Comparison of ENCODE assay signal across 1 cellular context in the genomic region with DNA sequence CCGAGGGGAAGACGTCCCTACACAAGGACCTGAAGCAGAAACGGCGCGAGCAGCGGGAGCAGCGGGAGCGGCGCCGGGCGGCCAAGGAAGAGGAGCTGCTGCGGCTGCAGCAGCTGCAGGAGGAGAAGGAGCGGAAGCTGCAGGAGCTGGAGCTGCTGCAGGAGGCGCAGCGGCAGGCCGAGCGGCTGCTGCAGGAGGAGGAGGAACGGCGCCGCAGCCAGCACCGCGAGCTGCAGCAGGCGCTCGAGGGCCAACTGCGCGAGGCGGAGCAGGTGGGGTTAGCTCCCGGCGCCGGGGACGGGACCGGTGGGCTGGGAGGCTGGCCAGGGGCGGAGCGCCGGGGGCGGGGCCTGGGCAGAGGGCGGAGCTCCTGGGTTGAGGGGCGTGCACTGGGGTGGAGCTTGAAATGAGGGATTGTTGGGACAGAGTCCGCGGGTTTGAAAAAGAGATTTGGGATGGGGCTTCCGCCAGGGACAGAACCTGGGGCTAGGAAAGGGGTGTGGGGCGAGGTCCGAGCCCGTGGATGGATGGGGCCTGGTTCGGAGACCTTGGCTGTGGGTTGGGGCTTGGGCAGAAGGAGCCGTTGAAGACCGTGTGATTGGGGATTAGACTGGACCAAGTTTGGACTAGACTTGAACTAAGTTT.
TF ChIP-seq lines count a peak whose summit lies in the region.

No MANE protein-coding gene starts in this region.

TF ChIP-seq in HEK293, 187 proteins besides CTCF, POLR2A, EP300 and RAD21 (continued from another document):
- TF ChIP-seq, protein P1, sequence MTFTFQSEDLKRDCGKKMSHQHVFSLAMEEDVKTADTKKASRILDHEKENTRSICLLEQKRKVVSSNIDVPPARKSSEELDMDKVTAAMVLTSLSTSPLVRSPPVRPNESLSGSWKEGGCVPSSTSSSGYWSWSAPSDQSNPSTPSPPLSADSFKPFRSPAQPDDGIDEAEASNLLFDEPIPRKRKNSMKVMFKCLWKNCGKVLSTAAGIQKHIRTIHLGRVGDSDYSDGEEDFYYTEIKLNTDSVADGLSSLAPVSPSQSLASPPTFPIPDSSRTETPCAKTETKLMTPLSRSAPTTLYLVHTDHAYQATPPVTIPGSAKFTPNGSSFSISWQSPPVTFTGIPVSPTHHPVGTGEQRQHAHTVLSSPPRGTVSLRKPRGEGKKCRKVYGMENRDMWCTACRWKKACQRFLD (tag by site-specific recombination; IDR thresholded peaks at IDR 0.05) = no peak
- TF ChIP-seq ZNF302 (tag by site-specific recombination; IDR thresholded peaks at IDR 0.05; ENCODE audit: low read depth) (no peak), SP2 (tag by site-specific recombination; IDR thresholded peaks at IDR 0.05) (peak; percentile 89), ZNF571 (tag by site-specific recombination; IDR thresholded peaks at IDR 0.05) (no peak), KLF1 (tag by site-specific recombination; IDR thresholded peaks at IDR 0.05) (peak; percentile 52), ZNF600 (tag by site-specific recombination; IDR thresholded peaks at IDR 0.05) (peak; percentile 100), ZNF585B (tag by site-specific recombination; IDR thresholded peaks at IDR 0.05) (peak; percentile 55), ZFP41 (tag by site-specific recombination; IDR thresholded peaks at IDR 0.05; ENCODE audit: borderline replicate concordance) (no peak), KLF16 (tag by site-specific recombination; IDR thresholded peaks at IDR 0.05) (no peak), ZNF114 (tag by site-specific recombination; IDR thresholded peaks at IDR 0.05) (no peak), FEZF1 (tag by site-specific recombination; IDR thresholded peaks at IDR 0.05) (no peak), GFI1B (tag by site-specific recombination; IDR thresholded peaks at IDR 0.05) (no peak), ZNF350 (tag by site-specific recombination; IDR thresholded peaks at IDR 0.05) (no peak), ZNF777 (tag by site-specific recombination; IDR thresholded peaks at IDR 0.05; ENCODE audit: borderline replicate concordance) (no peak), ZNF510 (tag by site-specific recombination; IDR thresholded peaks at IDR 0.05; ENCODE audit: insufficient replicate concordance) (no peak), ZNF530 (tag by site-specific recombination; IDR thresholded peaks at IDR 0.05; ENCODE audit: low read depth) (no peak), ZNF311 (tag by site-specific recombination; IDR thresholded peaks at IDR 0.05; ENCODE audit: borderline replicate concordance) (no peak), ZNF830 (tag by site-specific recombination; IDR thresholded peaks at IDR 0.05; ENCODE audit: low read depth) (no peak), ZNF221 (tag by site-specific recombination; IDR thresholded peaks at IDR 0.05; ENCODE audit: borderline replicate concordance) (no peak), ZNF112 (tag by site-specific recombination; IDR thresholded peaks at IDR 0.05) (no peak), KLF9 (tag by site-specific recombination; IDR thresholded peaks at IDR 0.05; ENCODE audit: low read depth) (peak; percentile 74), ZBTB17 (tag by site-specific recombination; IDR thresholded peaks at IDR 0.05) (peak; percentile 98), ZSCAN23 (tag by site-specific recombination; IDR thresholded peaks at IDR 0.05) (no peak), ZNF133 (tag by site-specific recombination; IDR thresholded peaks at IDR 0.05) (no peak), GLIS1 (tag by site-specific recombination; IDR thresholded peaks at IDR 0.05) (no peak; the same call in 1 of the 2 replicates), ZNF155 (tag by site-specific recombination; IDR thresholded peaks at IDR 0.05) (no peak), HOXA7 (CRISPR knock-in tag; IDR thresholded peaks at IDR 0.05; ENCODE audit: borderline replicate concordance) (no peak), ZNF624 (tag by site-specific recombination; IDR thresholded peaks at IDR 0.05) (no peak), ZNF677 (tag by site-specific recombination; IDR thresholded peaks at IDR 0.05) (no peak), ZNF169 (tag by site-specific recombination; IDR thresholded peaks at IDR 0.05) (no peak), WT1 (tag by site-specific recombination; IDR thresholded peaks at IDR 0.05) (no peak), GLIS2 (tag by site-specific recombination; IDR thresholded peaks at IDR 0.05) (no peak), ZNF76 (tag by site-specific recombination; IDR thresholded peaks at IDR 0.05; ENCODE audit: borderline replicate concordance, low read depth) (0 out of 2 replicates have a peak, but pooled peaks have one; percentile 24), SETDB1 (IDR thresholded peaks at IDR 0.05; ENCODE audit: insufficient read length, low read length) (no peak), ZNF558 (tag by site-specific recombination; IDR thresholded peaks at IDR 0.05) (no peak), ZNF654 (tag by site-specific recombination; IDR thresholded peaks at IDR 0.05; ENCODE audit: low read depth) (no peak), ZNF354C (tag by site-specific recombination; IDR thresholded peaks at IDR 0.05; ENCODE audit: borderline replicate concordance, low read depth) (no peak), ZFP3 (tag by site-specific recombination; IDR thresholded peaks at IDR 0.05; ENCODE audit: low read depth) (no peak), KLF7 (tag by site-specific recombination; IDR thresholded peaks at IDR 0.05; ENCODE audit: borderline replicate concordance) (no peak)
- TF ChIP-seq, protein P2, sequence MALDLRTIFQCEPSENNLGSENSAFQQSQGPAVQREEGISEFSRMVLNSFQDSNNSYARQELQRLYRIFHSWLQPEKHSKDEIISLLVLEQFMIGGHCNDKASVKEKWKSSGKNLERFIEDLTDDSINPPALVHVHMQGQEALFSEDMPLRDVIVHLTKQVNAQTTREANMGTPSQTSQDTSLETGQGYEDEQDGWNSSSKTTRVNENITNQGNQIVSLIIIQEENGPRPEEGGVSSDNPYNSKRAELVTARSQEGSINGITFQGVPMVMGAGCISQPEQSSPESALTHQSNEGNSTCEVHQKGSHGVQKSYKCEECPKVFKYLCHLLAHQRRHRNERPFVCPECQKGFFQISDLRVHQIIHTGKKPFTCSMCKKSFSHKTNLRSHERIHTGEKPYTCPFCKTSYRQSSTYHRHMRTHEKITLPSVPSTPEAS (tag by site-specific recombination; IDR thresholded peaks at IDR 0.05) = no peak
- TF ChIP-seq, protein P3, sequence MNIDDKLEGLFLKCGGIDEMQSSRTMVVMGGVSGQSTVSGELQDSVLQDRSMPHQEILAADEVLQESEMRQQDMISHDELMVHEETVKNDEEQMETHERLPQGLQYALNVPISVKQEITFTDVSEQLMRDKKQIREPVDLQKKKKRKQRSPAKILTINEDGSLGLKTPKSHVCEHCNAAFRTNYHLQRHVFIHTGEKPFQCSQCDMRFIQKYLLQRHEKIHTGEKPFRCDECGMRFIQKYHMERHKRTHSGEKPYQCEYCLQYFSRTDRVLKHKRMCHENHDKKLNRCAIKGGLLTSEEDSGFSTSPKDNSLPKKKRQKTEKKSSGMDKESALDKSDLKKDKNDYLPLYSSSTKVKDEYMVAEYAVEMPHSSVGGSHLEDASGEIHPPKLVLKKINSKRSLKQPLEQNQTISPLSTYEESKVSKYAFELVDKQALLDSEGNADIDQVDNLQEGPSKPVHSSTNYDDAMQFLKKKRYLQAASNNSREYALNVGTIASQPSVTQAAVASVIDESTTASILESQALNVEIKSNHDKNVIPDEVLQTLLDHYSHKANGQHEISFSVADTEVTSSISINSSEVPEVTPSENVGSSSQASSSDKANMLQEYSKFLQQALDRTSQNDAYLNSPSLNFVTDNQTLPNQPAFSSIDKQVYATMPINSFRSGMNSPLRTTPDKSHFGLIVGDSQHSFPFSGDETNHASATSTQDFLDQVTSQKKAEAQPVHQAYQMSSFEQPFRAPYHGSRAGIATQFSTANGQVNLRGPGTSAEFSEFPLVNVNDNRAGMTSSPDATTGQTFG (tag by site-specific recombination; IDR thresholded peaks at IDR 0.05; ENCODE audit: borderline replicate concordance) = no peak
- TF ChIP-seq, protein P4, sequence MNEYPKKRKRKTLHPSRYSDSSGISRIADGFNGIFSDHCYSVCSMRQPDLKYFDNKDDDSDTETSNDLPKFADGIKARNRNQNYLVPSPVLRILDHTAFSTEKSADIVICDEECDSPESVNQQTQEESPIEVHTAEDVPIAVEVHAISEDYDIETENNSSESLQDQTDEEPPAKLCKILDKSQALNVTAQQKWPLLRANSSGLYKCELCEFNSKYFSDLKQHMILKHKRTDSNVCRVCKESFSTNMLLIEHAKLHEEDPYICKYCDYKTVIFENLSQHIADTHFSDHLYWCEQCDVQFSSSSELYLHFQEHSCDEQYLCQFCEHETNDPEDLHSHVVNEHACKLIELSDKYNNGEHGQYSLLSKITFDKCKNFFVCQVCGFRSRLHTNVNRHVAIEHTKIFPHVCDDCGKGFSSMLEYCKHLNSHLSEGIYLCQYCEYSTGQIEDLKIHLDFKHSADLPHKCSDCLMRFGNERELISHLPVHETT (tag by site-specific recombination; IDR thresholded peaks at IDR 0.05) = no peak
- TF ChIP-seq, protein P5, sequence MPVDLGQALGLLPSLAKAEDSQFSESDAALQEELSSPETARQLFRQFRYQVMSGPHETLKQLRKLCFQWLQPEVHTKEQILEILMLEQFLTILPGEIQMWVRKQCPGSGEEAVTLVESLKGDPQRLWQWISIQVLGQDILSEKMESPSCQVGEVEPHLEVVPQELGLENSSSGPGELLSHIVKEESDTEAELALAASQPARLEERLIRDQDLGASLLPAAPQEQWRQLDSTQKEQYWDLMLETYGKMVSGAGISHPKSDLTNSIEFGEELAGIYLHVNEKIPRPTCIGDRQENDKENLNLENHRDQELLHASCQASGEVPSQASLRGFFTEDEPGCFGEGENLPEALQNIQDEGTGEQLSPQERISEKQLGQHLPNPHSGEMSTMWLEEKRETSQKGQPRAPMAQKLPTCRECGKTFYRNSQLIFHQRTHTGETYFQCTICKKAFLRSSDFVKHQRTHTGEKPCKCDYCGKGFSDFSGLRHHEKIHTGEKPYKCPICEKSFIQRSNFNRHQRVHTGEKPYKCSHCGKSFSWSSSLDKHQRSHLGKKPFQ (tag by site-specific recombination; IDR thresholded peaks at IDR 0.05) = no peak
- TF ChIP-seq, protein P6, sequence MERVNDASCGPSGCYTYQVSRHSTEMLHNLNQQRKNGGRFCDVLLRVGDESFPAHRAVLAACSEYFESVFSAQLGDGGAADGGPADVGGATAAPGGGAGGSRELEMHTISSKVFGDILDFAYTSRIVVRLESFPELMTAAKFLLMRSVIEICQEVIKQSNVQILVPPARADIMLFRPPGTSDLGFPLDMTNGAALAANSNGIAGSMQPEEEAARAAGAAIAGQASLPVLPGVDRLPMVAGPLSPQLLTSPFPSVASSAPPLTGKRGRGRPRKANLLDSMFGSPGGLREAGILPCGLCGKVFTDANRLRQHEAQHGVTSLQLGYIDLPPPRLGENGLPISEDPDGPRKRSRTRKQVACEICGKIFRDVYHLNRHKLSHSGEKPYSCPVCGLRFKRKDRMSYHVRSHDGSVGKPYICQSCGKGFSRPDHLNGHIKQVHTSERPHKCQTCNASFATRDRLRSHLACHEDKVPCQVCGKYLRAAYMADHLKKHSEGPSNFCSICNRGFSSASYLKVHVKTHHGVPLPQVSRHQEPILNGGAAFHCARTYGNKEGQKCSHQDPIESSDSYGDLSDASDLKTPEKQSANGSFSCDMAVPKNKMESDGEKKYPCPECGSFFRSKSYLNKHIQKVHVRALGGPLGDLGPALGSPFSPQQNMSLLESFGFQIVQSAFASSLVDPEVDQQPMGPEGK (tag by site-specific recombination; IDR thresholded peaks at IDR 0.05) = peak; percentile 76
- TF ChIP-seq, protein P7, sequence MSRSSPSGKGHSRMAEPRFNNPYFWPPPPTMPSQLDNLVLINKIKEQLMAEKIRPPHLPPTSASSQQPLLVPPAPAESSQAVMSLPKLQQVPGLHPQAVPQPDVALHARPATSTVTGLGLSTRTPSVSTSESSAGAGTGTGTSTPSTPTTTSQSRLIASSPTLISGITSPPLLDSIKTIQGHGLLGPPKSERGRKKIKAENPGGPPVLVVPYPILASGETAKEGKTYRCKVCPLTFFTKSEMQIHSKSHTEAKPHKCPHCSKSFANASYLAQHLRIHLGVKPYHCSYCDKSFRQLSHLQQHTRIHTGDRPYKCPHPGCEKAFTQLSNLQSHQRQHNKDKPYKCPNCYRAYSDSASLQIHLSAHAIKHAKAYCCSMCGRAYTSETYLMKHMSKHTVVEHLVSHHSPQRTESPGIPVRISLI (tag by site-specific recombination; IDR thresholded peaks at IDR 0.05) = no peak
- TF ChIP-seq, protein P8, sequence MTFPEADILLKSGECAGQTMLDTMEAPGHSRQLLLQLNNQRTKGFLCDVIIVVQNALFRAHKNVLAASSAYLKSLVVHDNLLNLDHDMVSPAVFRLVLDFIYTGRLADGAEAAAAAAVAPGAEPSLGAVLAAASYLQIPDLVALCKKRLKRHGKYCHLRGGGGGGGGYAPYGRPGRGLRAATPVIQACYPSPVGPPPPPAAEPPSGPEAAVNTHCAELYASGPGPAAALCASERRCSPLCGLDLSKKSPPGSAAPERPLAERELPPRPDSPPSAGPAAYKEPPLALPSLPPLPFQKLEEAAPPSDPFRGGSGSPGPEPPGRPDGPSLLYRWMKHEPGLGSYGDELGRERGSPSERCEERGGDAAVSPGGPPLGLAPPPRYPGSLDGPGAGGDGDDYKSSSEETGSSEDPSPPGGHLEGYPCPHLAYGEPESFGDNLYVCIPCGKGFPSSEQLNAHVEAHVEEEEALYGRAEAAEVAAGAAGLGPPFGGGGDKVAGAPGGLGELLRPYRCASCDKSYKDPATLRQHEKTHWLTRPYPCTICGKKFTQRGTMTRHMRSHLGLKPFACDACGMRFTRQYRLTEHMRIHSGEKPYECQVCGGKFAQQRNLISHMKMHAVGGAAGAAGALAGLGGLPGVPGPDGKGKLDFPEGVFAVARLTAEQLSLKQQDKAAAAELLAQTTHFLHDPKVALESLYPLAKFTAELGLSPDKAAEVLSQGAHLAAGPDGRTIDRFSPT (tag by site-specific recombination; IDR thresholded peaks at IDR 0.05) = no peak
